In the genomic region with DNA sequence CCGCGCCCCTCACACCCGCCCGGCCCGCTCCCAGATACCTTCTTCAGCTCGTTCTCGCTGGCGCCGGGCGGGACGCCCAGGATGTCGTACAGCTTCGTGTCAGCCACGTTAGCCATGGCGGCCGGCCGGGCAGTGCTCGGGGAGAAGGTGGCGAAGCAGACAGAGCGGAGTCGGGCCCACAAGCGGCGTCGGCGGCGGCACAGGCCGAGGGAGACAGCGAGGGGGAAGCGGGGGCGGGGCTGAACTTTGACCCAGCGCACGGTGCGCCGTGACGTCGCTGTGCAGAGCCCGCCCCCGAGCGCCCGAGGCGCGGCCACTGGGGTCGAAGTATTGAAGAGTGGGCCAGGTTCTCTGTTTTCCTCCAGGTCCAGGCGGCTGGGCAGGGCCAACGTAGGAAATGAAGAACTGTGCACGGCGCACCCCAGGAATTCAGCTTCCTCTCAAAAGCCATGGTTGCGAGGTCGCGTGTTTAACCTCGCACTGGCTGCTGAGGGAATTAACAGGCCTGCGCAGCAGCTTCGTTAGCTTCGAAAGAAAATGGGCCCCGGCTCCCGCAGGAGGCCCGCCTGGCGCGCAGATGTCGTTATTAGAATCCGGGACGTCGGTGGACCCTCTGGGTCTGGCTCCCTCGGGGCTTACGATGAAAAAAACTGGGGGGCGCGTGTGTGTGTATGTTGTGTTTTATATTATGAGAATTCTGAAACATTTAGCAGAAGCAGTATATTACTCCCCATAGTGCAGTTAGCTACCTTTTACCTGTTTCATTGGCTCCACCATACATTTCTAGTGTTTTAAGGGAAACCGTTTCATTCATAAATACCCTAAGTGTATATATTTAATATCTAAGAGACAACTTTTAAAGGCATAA, we compare ENCODE assay signal across 1 cellular context.
TF ChIP-seq lines count a peak whose summit lies in the region.

A gene (minus strand): TSS at position 218 of the 868 bp plus-strand sequence. CDS start 102 bp downstream, at position 116.

TF ChIP-seq in WTC11, 78 proteins besides CTCF, POLR2A, EP300 and RAD21 (continued from another document):
- TF ChIP-seq, protein P1, sequence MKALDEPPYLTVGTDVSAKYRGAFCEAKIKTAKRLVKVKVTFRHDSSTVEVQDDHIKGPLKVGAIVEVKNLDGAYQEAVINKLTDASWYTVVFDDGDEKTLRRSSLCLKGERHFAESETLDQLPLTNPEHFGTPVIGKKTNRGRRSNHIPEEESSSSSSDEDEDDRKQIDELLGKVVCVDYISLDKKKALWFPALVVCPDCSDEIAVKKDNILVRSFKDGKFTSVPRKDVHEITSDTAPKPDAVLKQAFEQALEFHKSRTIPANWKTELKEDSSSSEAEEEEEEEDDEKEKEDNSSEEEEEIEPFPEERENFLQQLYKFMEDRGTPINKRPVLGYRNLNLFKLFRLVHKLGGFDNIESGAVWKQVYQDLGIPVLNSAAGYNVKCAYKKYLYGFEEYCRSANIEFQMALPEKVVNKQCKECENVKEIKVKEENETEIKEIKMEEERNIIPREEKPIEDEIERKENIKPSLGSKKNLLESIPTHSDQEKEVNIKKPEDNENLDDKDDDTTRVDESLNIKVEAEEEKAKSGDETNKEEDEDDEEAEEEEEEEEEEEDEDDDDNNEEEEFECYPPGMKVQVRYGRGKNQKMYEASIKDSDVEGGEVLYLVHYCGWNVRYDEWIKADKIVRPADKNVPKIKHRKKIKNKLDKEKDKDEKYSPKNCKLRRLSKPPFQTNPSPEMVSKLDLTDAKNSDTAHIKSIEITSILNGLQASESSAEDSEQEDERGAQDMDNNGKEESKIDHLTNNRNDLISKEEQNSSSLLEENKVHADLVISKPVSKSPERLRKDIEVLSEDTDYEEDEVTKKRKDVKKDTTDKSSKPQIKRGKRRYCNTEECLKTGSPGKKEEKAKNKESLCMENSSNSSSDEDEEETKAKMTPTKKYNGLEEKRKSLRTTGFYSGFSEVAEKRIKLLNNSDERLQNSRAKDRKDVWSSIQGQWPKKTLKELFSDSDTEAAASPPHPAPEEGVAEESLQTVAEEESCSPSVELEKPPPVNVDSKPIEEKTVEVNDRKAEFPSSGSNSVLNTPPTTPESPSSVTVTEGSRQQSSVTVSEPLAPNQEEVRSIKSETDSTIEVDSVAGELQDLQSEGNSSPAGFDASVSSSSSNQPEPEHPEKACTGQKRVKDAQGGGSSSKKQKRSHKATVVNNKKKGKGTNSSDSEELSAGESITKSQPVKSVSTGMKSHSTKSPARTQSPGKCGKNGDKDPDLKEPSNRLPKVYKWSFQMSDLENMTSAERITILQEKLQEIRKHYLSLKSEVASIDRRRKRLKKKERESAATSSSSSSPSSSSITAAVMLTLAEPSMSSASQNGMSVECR (CRISPR knock-in tag; IDR thresholded peaks at IDR 0.05; ENCODE audit: borderline replicate concordance), result peak; percentile 81
- no peak for TF ChIP-seq KAT7 (CRISPR knock-in tag; IDR thresholded peaks at IDR 0.05; ENCODE audit: borderline replicate concordance)
- TF ChIP-seq NFE2L1 (CRISPR knock-in tag; IDR thresholded peaks at IDR 0.05), result no peak; the same call in 1 of the 2 replicates
